ENCODE assay signal across 8 cellular contexts in genomic region chr6:41547799-41548097, GRCh38. TPM values are rescaled to one million over a fixed set of nuclear protein-coding genes. Genes with fewer than 3 reads are reported as not detected.
A peak's percentile ranks its signal among the peaks of the same experiment; 100 is the strongest.
DNase-seq lines count a peak whose midpoint lies in the region; ATAC-seq and TF ChIP-seq lines count a peak whose summit lies in the region.

No MANE protein-coding gene starts in this region.

- no peak for DNase-seq in T-helper 1 cell
- DNase-seq in astrocyte of the spinal cord (ENCODE audit: low read depth, low spot score): no peak
- no peak for DNase-seq in left lung
- no peak for DNase-seq in suprapubic skin (ENCODE audit: low spot score in 2 of 2)
- DNase-seq in stimulated activated CD4-positive, alpha-beta T cell treated with anti-CD3 and anti-CD28 coated beads, Interleukin-15, amount 100 ng/mL, for 24 hours: no peak
- DNase-seq in GDM1 (lab: John Stamatoyannopoulos, UW): no peak

- peak overlapping the region; percentile 84 for H3K4me3 Mint-ChIP-seq in T-helper 1 cell treated with Interleukin-12 subunit alpha and Interleukin-12 subunit beta and Interleukin-4 antibody, amounts not matched to agents 30 μg/mL and 1 μg/mL, for 36 hours

- H3K4me1 Mint-ChIP-seq in T-helper 1 cell treated with Interleukin-12 subunit alpha and Interleukin-12 subunit beta and Interleukin-4 antibody, amounts not matched to agents 30 μg/mL and 1 μg/mL, for 36 hours (ENCODE audit: low read depth): peaks cover 24% of the 10 kb centered on the region

- peaks cover 62% of the 10 kb centered on the region for H3K27me3 Mint-ChIP-seq in T-helper 1 cell treated with Interleukin-12 subunit alpha and Interleukin-12 subunit beta and Interleukin-4 antibody, amounts not matched to agents 30 μg/mL and 1 μg/mL, for 36 hours (ENCODE audit: low read depth)

- in situ Hi-C loops in astrocyte of the spinal cord (cut with HindIII; ENCODE audit: low sequenced_read_pairs): no loop called here

- H3K4me3 ChIP-seq in astrocyte of the spinal cord (ENCODE audit: low read depth, low read length) (peak overlapping the region; percentile 83), left lung (peak overlapping the region; percentile 73 to 79), suprapubic skin (peak overlapping the region; percentile 74)

- H3K9me3 Mint-ChIP-seq in T-helper 1 cell treated with Interleukin-12 subunit alpha and Interleukin-12 subunit beta and Interleukin-4 antibody, amounts not matched to agents 30 μg/mL and 1 μg/mL, for 36 hours: no peaks in the 10 kb centered on the region

- intact Hi-C loops in left lung (cut with DNase I): no loop called here

- H3K36me3 ChIP-seq in left lung: peaks cover 0 to 7% of the 10 kb centered on the region in 2 donors
- H3K36me3 ChIP-seq in suprapubic skin: no peaks in the 10 kb centered on the region

- no peak for TF ChIP-seq EP300 in suprapubic skin (IDR thresholded peaks at IDR 0.05)

- H3K27me3 ChIP-seq in left lung (peaks cover 0 to 51% of the 10 kb centered on the region in 2 donors), suprapubic skin (peaks cover 2% of the 10 kb centered on the region)

- WGBS in suprapubic skin: 14% methylated on average over 19 of the region's 21 CpGs

- no peak overlapping the region for H3K27ac Mint-ChIP-seq in T-helper 1 cell treated with Interleukin-12 subunit alpha and Interleukin-12 subunit beta and Interleukin-4 antibody, amounts not matched to agents 30 μg/mL and 1 μg/mL, for 36 hours

- TF ChIP-seq CTCF in astrocyte of the spinal cord (IDR thresholded peaks at IDR 0.05; ENCODE audit: low read depth, low read length) (no peak), left lung (IDR thresholded peaks at IDR 0.05) (no peak), suprapubic skin (IDR thresholded peaks at IDR 0.05) (no peak)

- no peak for TF ChIP-seq POLR2A in suprapubic skin (IDR thresholded peaks at IDR 0.05)

- ATAC-seq in left lung (peak; percentile 16), HG03520 (IDR thresholded peaks at IDR 0.05; ENCODE audit: unreplicated experiment) (no peak)

- H3K4me1 ChIP-seq in left lung (peaks cover 5 to 55% of the 10 kb centered on the region in 2 donors), suprapubic skin (peaks cover 34% of the 10 kb centered on the region)

- H3K36me3 Mint-ChIP-seq in T-helper 1 cell treated with Interleukin-12 subunit alpha and Interleukin-12 subunit beta and Interleukin-4 antibody, amounts not matched to agents 30 μg/mL and 1 μg/mL, for 36 hours (ENCODE audit: low read depth): peaks cover 5% of the 10 kb centered on the region

- H3K27ac ChIP-seq in left lung (no peak overlapping the region), suprapubic skin (no peak overlapping the region)

- no peaks in the 10 kb centered on the region for H3K9me3 ChIP-seq in left lung
- no peaks in the 10 kb centered on the region for H3K9me3 ChIP-seq in suprapubic skin

RNA-seq across cellular contexts. Expression of gene FOXP4, which starts 1.6 kb away (rescaled TPM):
- total RNA-seq in left lung (10 to 100 TPM; 26.9 to 33.7 TPM), suprapubic skin (10 to 100 TPM in 2 of 4 donors, 1 to 10 TPM in 2; 8.1 to 12.1 (median 10.4) TPM)
